In genomic region chr10:57169597-57169996, GRCh38 we compare ENCODE assay signal across 28 cellular contexts.
"Had no signal": no experiment of that assay in that cellular context is flagged by ENCODE, and none has a peak within 500 bp of the region (broad histone marks: within the 10 kb centered on the region; RNA-seq: fewer than 3 reads in every experiment).

No MANE protein-coding gene starts in this region.

- DNase-seq: natural killer cell; occipital lobe; ovary; posterior cingulate gyrus; psoas muscle; right lobe of liver; sigmoid colon; spleen; stimulated activated CD4-positive, alpha-beta T cell treated with anti-CD3 and anti-CD28 coated beads, Interleukin-12 subunit alpha, Interleukin-12 subunit beta, amount 100 ng/mL, for 4 hours; stimulated activated CD4-positive, alpha-beta T cell treated with anti-CD3 and anti-CD28 coated beads, Interleukin-1b, Interleukin-23, amount 100 ng/mL, for 48 hours; stimulated activated CD4-positive, alpha-beta T cell treated with anti-CD3 and anti-CD28 coated beads, Interleukin-4, amount 100 ng/mL, for 1 hour; stimulated activated CD4-positive, alpha-beta T cell treated with anti-CD3 and anti-CD28 coated beads, Interleukin-4, amount 100 ng/mL, for 4 hours; stimulated activated CD8-positive, alpha-beta memory T cell treated with anti-CD3 and anti-CD28 coated beads, Interleukin-4, amount 100 ng/mL, for 48 hours; stimulated activated naive CD4-positive, alpha-beta T cell; stimulated activated naive CD8-positive, alpha-beta T cell treated with anti-CD3 and anti-CD28 coated beads, Interleukin-15, amount 100 ng/mL, for 72 hours; stimulated activated naive CD8-positive, alpha-beta T cell treated with anti-CD3 and anti-CD28 coated beads, Interleukin-15, Interleukin-2, amounts not matched to agents 100 U/mL and 50 U/mL, for 24 hours; substantia nigra; testis; tibial artery; transverse colon; upper lobe of right lung; uterus had no signal

- H3K27ac ChIP-seq: neural progenitor cell, ovary, parathyroid adenoma, psoas muscle, right lobe of liver, sigmoid colon, spleen, suprapubic skin, testis, tibial artery, transverse colon, upper lobe of right lung, uterus had no signal

- ATAC-seq: natural killer cell; psoas muscle; right cardiac atrium; right lobe of liver; stimulated activated memory B cell treated with anti-CD40 and anti-IgM and Interleukin-4, amounts not matched to agents 10 μg/mL and 1 μg/mL and 100 μg/mL, for 72 hours; stimulated activated naive CD8-positive, alpha-beta T cell treated with anti-CD3 and anti-CD28 coated beads, Interleukin-15, amount 100 ng/mL, for 72 hours; stimulated activated naive CD8-positive, alpha-beta T cell treated with anti-CD3 and anti-CD28 coated beads, Interleukin-15, Interleukin-2, amounts not matched to agents 100 U/mL and 50 U/mL, for 24 hours; upper lobe of right lung had no signal

- H3K27me3 ChIP-seq: neural progenitor cell, ovary, right lobe of liver, sigmoid colon, spleen, suprapubic skin, testis, tibial artery, transverse colon, upper lobe of right lung, uterus had no signal

- H3K4me1 ChIP-seq: neural progenitor cell, parathyroid adenoma, psoas muscle, right lobe of liver, sigmoid colon, spleen, suprapubic skin, testis, tibial artery, upper lobe of right lung, uterus had no signal

- H3K9me3 ChIP-seq: ovary, psoas muscle, right lobe of liver, sigmoid colon, testis, tibial artery, transverse colon, upper lobe of right lung, uterus had no signal

- H3K36me3 ChIP-seq: neural progenitor cell, ovary, right lobe of liver, sigmoid colon, spleen, suprapubic skin, tibial artery, transverse colon, upper lobe of right lung, uterus had no signal

- H3K4me3 ChIP-seq: neural progenitor cell, ovary, psoas muscle, right lobe of liver, sigmoid colon, smooth muscle cell, spleen, suprapubic skin, testis, tibial artery, transverse colon, upper lobe of right lung, uterus had no signal
